23 cellular contexts compared by ENCODE assay signal in the genomic region with DNA sequence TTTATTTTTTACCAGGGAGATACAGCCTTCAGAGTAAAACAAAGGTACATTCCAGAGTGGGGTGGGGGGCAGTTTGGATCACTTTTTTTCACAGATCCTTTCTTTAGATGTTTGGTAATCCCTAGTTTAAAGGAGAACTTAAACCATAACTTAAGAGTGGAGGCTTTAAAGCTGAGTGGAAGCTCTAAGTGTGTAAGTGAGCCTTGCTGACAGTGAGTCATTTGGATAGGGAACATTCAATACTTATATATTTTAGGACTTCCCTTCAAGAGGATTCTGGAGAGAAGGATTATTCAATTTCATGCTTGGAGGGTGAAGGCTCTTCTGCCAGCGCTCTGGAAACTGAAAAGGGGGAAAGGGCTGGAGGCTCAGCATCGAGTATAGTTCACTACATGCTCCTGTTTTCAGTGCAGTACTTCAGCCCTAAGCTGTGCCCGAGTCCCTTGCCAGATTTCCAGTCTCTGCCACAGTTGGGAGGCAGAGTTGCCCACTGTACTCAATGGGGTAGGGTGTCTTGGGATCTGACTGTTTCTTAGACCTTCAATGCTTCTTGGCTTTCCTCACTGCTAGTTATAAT. TPM values are rescaled to one million over a fixed set of nuclear protein-coding genes. Genes with fewer than 3 reads are reported as not detected.
DNase-seq lines count a peak whose midpoint lies in the region; ATAC-seq and TF ChIP-seq lines count a peak whose summit lies in the region.
"Had no signal": no experiment of that assay in that cellular context is flagged by ENCODE, and none has a peak within 500 bp of the region (broad histone marks: within the 10 kb centered on the region; RNA-seq: fewer than 3 reads in every experiment).

No MANE protein-coding gene starts in this region.

- H3K4me1 ChIP-seq in HEK293 (ENCODE audit: control insufficient read depth, insufficient read depth, low read length): peaks cover 5% of the 10 kb centered on the region
- no peaks in the 10 kb centered on the region for H3K4me1 ChIP-seq in Panc1 (ENCODE audit: control insufficient read depth, insufficient read depth, low read length)
- H3K4me1 ChIP-seq in trophoblast cell (ENCODE audit: control insufficient read depth in 1 of 2, insufficient read depth in 2 of 2, low read length in 2 of 2): no peaks in the 10 kb centered on the region

- no peak for DNase-seq in Panc1 (ENCODE audit: low read depth, low spot score)
- DNase-seq in endothelial cell (ENCODE audit: low spot score): no peak
- DNase-seq in nephron progenitor cell: no peak
- DNase-seq in trophoblast cell: no peak
- no peak for DNase-seq in NCI-H82 (lab: John Stamatoyannopoulos, UW)
- DNase-seq: DMS53; GDM1; KBM-7; NCI-H1092; NCI-H1436; NCI-H1930; NCI-H510A; NCI-H748 treated with DMSO at 0.1 percent for 48 hours; NK-92 treated with Interleukin-12 subunit alpha and Interleukin-12 subunit beta, amount 100 ng/mL, for 24 hours; SW 1271 had no signal

- H2AK5ac ChIP-seq in trophoblast cell (ENCODE audit: low read length): no peak overlapping the region

- H3K4me3 ChIP-seq in HEK293 (ENCODE audit: low read depth, low read length) (no peak overlapping the region), Panc1 (ENCODE audit: low read depth in 2 of 2, low read length in 2 of 2) (no peak overlapping the region), trophoblast cell (ENCODE audit: low read depth, low read length) (no peak overlapping the region)

- POLR2A ChIA-PET in HEK293 (lab: Yijun Ruan, JAX): interaction anchor here (1.0 to 1.4 kb wide), 2 partner anchors 8 to 22 kb away, joined by 3 read pairs; a partner anchor contains a TSS
- POLR2A ChIA-PET in Panc1 (lab: Charles Lee): interaction anchor here (0.7 kb wide), 1 partner anchor 9 kb away, joined by 5 read pairs; no protein-coding TSS in a partner anchor

- ATAC-seq in Panc1 (peak; percentile 52; the same call in 1 of the 2 replicates), HG02840 (IDR thresholded peaks at IDR 0.05; ENCODE audit: low FRiP score, unreplicated experiment) (no peak)
- ATAC-seq: HepG2, Right ventricle myocardium inferior had no signal

- no peak overlapping the region for H2BK12ac ChIP-seq in trophoblast cell (ENCODE audit: low read length)

- H3K18ac ChIP-seq in trophoblast cell (ENCODE audit: low read length): no peak overlapping the region

- no peak overlapping the region for H2AFZ ChIP-seq in trophoblast cell (ENCODE audit: insufficient read depth, low read length, poor library complexity)

- H3K79me2 ChIP-seq in trophoblast cell (ENCODE audit: control insufficient read depth, insufficient read depth, low read length, poor library complexity): no peaks in the 10 kb centered on the region

- H3K4me2 ChIP-seq in trophoblast cell (ENCODE audit: low read length): no peak overlapping the region

- peaks cover 9% of the 10 kb centered on the region for H3K36me3 Mint-ChIP-seq in endothelial cell (ENCODE audit: low read depth, unreplicated experiment)
- H3K36me3 Mint-ChIP-seq in nephron progenitor cell (ENCODE audit: low read depth): peaks cover 30% of the 10 kb centered on the region

- H3K36me3 ChIP-seq in HEK293 (ENCODE audit: control insufficient read depth in 2 of 2, insufficient read depth in 1 of 2, low read length in 2 of 2) (peaks cover 18 to 41% of the 10 kb centered on the region in 2 experiments; a peak in 2 of 3 replicates), Panc1 (ENCODE audit: control insufficient read depth, insufficient read depth, low read length) (peaks cover 3% of the 10 kb centered on the region; the same call in 1 of the 2 replicates), trophoblast cell (ENCODE audit: control insufficient read depth in 1 of 2, insufficient read depth in 2 of 2, low read length in 2 of 2) (peaks cover 7 to 8% of the 10 kb centered on the region in 2 experiments)

- no peak for TF ChIP-seq CTCF in HEK293 (tag by site-specific recombination; IDR thresholded peaks at IDR 0.05)
- no peak for TF ChIP-seq CTCF in Panc1 (IDR thresholded peaks at IDR 0.05)
- no peak for TF ChIP-seq CTCF in endothelial cell (IDR thresholded peaks at IDR 0.05; ENCODE audit: unreplicated experiment)
- TF ChIP-seq CTCF in nephron progenitor cell (IDR thresholded peaks at IDR 0.05): no peak

- H3K27ac Mint-ChIP-seq in endothelial cell (ENCODE audit: unreplicated experiment) (no peak overlapping the region), nephron progenitor cell (peak overlapping the region; percentile 46)
- H3K27ac Mint-ChIP-seq: B cell, CD14-positive monocyte had no signal

- BruUV-seq in Panc1 (replicated peaks; lab: Mats Ljungman, UMichigan): TSS peak; percentile 2

- H3K27ac ChIP-seq in HEK293 (ENCODE audit: extremely low read depth, low read depth, low read length): no peak overlapping the region
- no peak overlapping the region for H3K27ac ChIP-seq in Panc1 (ENCODE audit: low read length)
- H3K27ac ChIP-seq in trophoblast cell (ENCODE audit: low read depth, low read length): no peak overlapping the region
- H3K27ac ChIP-seq: HL-60 had no signal

- in situ Hi-C loops in Panc1 (cut with HindIII; ENCODE audit: low pct_unique_long_range_greater_than_20kb, low sequenced_read_pairs): no loop called here

- CTCF ChIA-PET in HEK293 (lab: Yijun Ruan, JAX): interaction anchor here (0.7 to 3.3 kb wide), 6 partner anchors 10 to 132 kb away, joined by 3 to 13 read pairs (median 4); no protein-coding TSS in a partner anchor
- CTCF ChIA-PET in Panc1 (lab: Charles Lee): no interaction called here

- no CpG with 5 or more reads among the region's 3 CpGs for WGBS in trophoblast cell (ENCODE audit: extremely low coverage, insufficient coverage, insufficient read length)

- no peak overlapping the region for H4K8ac ChIP-seq in trophoblast cell (ENCODE audit: low read depth, low read length)

- H3K4me1 Mint-ChIP-seq in endothelial cell (ENCODE audit: unreplicated experiment) (no peaks in the 10 kb centered on the region), nephron progenitor cell (no peaks in the 10 kb centered on the region)
- H3K4me1 Mint-ChIP-seq: CD14-positive monocyte had no signal

- H2BK5ac ChIP-seq in trophoblast cell (ENCODE audit: low read depth, low read length, poor library complexity): no peak overlapping the region

- H3K4me3 Mint-ChIP-seq in endothelial cell (ENCODE audit: unreplicated experiment) (peak overlapping the region; percentile 19), nephron progenitor cell (no peak overlapping the region)
- H3K4me3 Mint-ChIP-seq: B cell, CD14-positive monocyte had no signal

- H3K79me1 ChIP-seq in trophoblast cell (ENCODE audit: low read length): no peaks in the 10 kb centered on the region

- H3K27me3 ChIP-seq in Panc1 (ENCODE audit: control insufficient read depth, insufficient read depth, low read length) (no peaks in the 10 kb centered on the region), trophoblast cell (ENCODE audit: insufficient read depth, low read length) (no peaks in the 10 kb centered on the region)

- H3K4ac ChIP-seq in trophoblast cell (ENCODE audit: low read depth, low read length): no peak overlapping the region

- no peak overlapping the region for H3K9ac ChIP-seq in trophoblast cell (ENCODE audit: low read length)

- H3K23ac ChIP-seq in trophoblast cell (ENCODE audit: low read length): no peak overlapping the region

- intact Hi-C loops in Panc1 (cut with micrococcal nuclease; ENCODE audit: unreplicated experiment): no loop called here

- H4K91ac ChIP-seq in trophoblast cell (ENCODE audit: low read depth, low read length): no peak overlapping the region

- H3K9me3 Mint-ChIP-seq in endothelial cell (ENCODE audit: unreplicated experiment) (no peaks in the 10 kb centered on the region), nephron progenitor cell (no peaks in the 10 kb centered on the region)

- H3K14ac ChIP-seq in trophoblast cell (ENCODE audit: low read length): no peak overlapping the region

- H2BK120ac ChIP-seq in trophoblast cell (ENCODE audit: insufficient read depth, low read length, poor library complexity): no peak overlapping the region

- H3K27me3 Mint-ChIP-seq in endothelial cell (ENCODE audit: unreplicated experiment): no peaks in the 10 kb centered on the region
- H3K27me3 Mint-ChIP-seq in nephron progenitor cell (ENCODE audit: low read depth, poor library complexity): peaks cover 3% of the 10 kb centered on the region
- H3K27me3 Mint-ChIP-seq: B cell had no signal

- no peak overlapping the region for H4K12ac ChIP-seq in trophoblast cell (ENCODE audit: low read depth, low read length)

- H3K9me3 ChIP-seq in HEK293 (ENCODE audit: control insufficient read depth, insufficient read depth, low read depth, low read length) (no peaks in the 10 kb centered on the region), Panc1 (ENCODE audit: control insufficient read depth, insufficient read depth, low read depth, low read length) (no peaks in the 10 kb centered on the region), trophoblast cell (ENCODE audit: insufficient read depth, low read depth, low read length) (no peaks in the 10 kb centered on the region)

TF ChIP-seq in HEK293, 187 proteins besides CTCF, POLR2A, EP300 and RAD21 (continues in another document):
- no peak for TF ChIP-seq ZNF660 (tag by site-specific recombination; IDR thresholded peaks at IDR 0.05)

RNA-seq across cellular contexts. Expression of a gene that starts 8.4 kb away (rescaled TPM):
- total RNA-seq in Panc1 (2021; ENCODE audit: unreplicated experiment): 57.3 TPM
- polyA plus RNA-seq in Panc1 (2012; ENCODE audit: insufficient read length): 55.5 TPM
- 24.0 TPM for total RNA-seq in endothelial cell (ENCODE audit: unreplicated experiment)
- polyA plus RNA-seq in trophoblast cell (2013): 44.8 and 45.0 TPM in 2 replicates

RNA-seq across cellular contexts. Expression of a gene that starts 11.0 kb away (rescaled TPM):
- 0.51 TPM for total RNA-seq in Panc1 (2021; ENCODE audit: unreplicated experiment)
- 0.30 TPM for polyA plus RNA-seq in Panc1 (2012; ENCODE audit: insufficient read length)
- total RNA-seq in endothelial cell (ENCODE audit: unreplicated experiment): 0.10 TPM
- 0.12 and 0.18 TPM in 2 replicates for polyA plus RNA-seq in trophoblast cell (2013)
- polyA plus RNA-seq: CD14-positive monocyte had no signal

RNA-seq across cellular contexts. Expression of a gene that starts 32.1 kb away (rescaled TPM):
- total RNA-seq in Panc1 (2021; ENCODE audit: unreplicated experiment) (not detected), endothelial cell (ENCODE audit: unreplicated experiment) (not detected)
- not detected for polyA plus RNA-seq in Panc1 (2012; ENCODE audit: insufficient read length)
- 2.1 TPM in 2 replicates for polyA plus RNA-seq in trophoblast cell (2013)
- total RNA-seq: B cell, HepG2, HT-29, Right ventricle myocardium inferior had no signal
- polyA plus RNA-seq: CD14-positive monocyte, HepG2 had no signal

RNA-seq across cellular contexts. Expression of a gene that starts 38.6 kb away (rescaled TPM):
- total RNA-seq in Panc1 (2021; ENCODE audit: unreplicated experiment) (2.3 TPM), endothelial cell (ENCODE audit: unreplicated experiment) (0.33 TPM)
- polyA plus RNA-seq in Panc1 (2012; ENCODE audit: insufficient read length): 3.1 TPM
- 5.7 and 5.9 TPM in 2 replicates for polyA plus RNA-seq in trophoblast cell (2013)
- polyA plus RNA-seq: CD14-positive monocyte had no signal

RNA-seq across cellular contexts. Expression of a gene that starts 50.4 kb away (rescaled TPM):
- total RNA-seq in Panc1 (2021; ENCODE audit: unreplicated experiment): 64.7 TPM
- 49.9 TPM for polyA plus RNA-seq in Panc1 (2012; ENCODE audit: insufficient read length)
- 135 TPM for total RNA-seq in endothelial cell (ENCODE audit: unreplicated experiment)
- 21.1 and 21.8 TPM in 2 replicates for polyA plus RNA-seq in trophoblast cell (2013)
